Comparison of ENCODE assay signal across 2 cellular contexts in genomic region chr3:196268270-196269163, GRCh38.
TF ChIP-seq lines count a peak whose summit lies in the region.

No MANE protein-coding gene starts in this region.

TF ChIP-seq in GM23338, 12 proteins besides CTCF, POLR2A, EP300 and RAD21 (continued from another document):
- TF ChIP-seq, protein P1, sequence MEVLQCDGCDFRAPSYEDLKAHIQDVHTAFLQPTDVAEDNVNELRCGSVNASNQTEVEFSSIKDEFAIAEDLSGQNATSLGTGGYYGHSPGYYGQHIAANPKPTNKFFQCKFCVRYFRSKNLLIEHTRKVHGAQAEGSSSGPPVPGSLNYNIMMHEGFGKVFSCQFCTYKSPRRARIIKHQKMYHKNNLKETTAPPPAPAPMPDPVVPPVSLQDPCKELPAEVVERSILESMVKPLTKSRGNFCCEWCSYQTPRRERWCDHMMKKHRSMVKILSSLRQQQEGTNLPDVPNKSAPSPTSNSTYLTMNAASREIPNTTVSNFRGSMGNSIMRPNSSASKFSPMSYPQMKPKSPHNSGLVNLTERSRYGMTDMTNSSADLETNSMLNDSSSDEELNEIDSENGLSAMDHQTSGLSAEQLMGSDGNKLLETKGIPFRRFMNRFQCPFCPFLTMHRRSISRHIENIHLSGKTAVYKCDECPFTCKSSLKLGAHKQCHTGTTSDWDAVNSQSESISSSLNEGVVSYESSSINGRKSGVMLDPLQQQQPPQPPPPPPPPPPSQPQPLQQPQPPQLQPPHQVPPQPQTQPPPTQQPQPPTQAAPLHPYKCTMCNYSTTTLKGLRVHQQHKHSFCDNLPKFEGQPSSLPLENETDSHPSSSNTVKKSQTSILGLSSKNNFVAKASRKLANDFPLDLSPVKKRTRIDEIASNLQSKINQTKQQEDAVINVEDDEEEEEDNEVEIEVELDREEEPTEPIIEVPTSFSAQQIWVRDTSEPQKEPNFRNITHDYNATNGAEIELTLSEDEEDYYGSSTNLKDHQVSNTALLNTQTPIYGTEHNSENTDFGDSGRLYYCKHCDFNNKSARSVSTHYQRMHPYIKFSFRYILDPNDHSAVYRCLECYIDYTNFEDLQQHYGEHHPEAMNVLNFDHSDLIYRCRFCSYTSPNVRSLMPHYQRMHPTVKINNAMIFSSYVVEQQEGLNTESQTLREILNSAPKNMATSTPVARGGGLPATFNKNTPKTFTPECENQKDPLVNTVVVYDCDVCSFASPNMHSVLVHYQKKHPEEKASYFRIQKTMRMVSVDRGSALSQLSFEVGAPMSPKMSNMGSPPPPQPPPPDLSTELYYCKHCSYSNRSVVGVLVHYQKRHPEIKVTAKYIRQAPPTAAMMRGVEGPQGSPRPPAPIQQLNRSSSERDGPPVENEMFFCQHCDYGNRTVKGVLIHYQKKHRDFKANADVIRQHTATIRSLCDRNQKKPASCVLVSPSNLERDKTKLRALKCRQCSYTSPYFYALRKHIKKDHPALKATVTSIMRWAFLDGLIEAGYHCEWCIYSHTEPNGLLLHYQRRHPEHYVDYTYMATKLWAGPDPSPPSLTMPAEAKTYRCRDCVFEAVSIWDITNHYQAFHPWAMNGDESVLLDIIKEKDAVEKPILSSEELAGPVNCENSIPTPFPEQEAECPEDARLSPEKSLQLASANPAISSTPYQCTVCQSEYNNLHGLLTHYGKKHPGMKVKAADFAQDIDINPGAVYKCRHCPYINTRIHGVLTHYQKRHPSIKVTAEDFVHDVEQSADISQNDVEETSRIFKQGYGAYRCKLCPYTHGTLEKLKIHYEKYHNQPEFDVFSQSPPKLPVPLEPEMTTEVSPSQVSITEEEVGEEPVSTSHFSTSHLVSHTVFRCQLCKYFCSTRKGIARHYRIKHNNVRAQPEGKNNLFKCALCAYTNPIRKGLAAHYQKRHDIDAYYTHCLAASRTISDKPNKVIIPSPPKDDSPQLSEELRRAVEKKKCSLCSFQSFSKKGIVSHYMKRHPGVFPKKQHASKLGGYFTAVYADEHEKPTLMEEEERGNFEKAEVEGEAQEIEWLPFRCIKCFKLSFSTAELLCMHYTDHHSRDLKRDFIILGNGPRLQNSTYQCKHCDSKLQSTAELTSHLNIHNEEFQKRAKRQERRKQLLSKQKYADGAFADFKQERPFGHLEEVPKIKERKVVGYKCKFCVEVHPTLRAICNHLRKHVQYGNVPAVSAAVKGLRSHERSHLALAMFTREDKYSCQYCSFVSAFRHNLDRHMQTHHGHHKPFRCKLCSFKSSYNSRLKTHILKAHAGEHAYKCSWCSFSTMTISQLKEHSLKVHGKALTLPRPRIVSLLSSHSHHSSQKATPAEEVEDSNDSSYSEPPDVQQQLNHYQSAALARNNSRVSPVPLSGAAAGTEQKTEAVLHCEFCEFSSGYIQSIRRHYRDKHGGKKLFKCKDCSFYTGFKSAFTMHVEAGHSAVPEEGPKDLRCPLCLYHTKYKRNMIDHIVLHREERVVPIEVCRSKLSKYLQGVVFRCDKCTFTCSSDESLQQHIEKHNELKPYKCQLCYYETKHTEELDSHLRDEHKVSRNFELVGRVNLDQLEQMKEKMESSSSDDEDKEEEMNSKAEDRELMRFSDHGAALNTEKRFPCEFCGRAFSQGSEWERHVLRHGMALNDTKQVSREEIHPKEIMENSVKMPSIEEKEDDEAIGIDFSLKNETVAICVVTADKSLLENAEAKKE (CRISPR knock-in tag; IDR thresholded peaks at IDR 0.05) = no peak
- TF ChIP-seq EZH2 (IDR thresholded peaks at IDR 0.05; ENCODE audit: low read depth, unreplicated experiment) = no peak
- no peak for TF ChIP-seq ZNF114 (CRISPR knock-in tag; IDR thresholded peaks at IDR 0.05)
- TF ChIP-seq, protein P2, sequence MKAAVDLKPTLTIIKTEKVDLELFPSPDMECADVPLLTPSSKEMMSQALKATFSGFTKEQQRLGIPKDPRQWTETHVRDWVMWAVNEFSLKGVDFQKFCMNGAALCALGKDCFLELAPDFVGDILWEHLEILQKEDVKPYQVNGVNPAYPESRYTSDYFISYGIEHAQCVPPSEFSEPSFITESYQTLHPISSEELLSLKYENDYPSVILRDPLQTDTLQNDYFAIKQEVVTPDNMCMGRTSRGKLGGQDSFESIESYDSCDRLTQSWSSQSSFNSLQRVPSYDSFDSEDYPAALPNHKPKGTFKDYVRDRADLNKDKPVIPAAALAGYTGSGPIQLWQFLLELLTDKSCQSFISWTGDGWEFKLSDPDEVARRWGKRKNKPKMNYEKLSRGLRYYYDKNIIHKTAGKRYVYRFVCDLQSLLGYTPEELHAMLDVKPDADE (IDR thresholded peaks at IDR 0.05) = no peak
- TF ChIP-seq NANOG (IDR thresholded peaks at IDR 0.05; ENCODE audit: borderline replicate concordance) = no peak
- TF ChIP-seq STAT1 (IDR thresholded peaks at IDR 0.05; ENCODE audit: unreplicated experiment) = no peak
- TF ChIP-seq REST (IDR thresholded peaks at IDR 0.05; ENCODE audit: unreplicated experiment) = no peak
- no peak for TF ChIP-seq JUNB (IDR thresholded peaks at IDR 0.05; ENCODE audit: unreplicated experiment)
- no peak for TF ChIP-seq POLR2AphosphoS5 (IDR thresholded peaks at IDR 0.05; ENCODE audit: low read depth)
- TF ChIP-seq EZH2phosphoT487 (IDR thresholded peaks at IDR 0.05; ENCODE audit: unreplicated experiment) = no peak
- no peak for TF ChIP-seq CREB1 (CRISPR knock-in tag; IDR thresholded peaks at IDR 0.05; ENCODE audit: low read depth)

TF ChIP-seq in SK-N-SH treated with all-trans-retinoic acid at 6 μM for 48 hours, 23 proteins besides CTCF, POLR2A, EP300 and RAD21 (continued from another document):
- TF ChIP-seq TSHZ2 (CRISPR knock-in tag; IDR thresholded peaks at IDR 0.05) = no peak
